Comparison of ENCODE assay signal across 39 cellular contexts in the genomic region with DNA sequence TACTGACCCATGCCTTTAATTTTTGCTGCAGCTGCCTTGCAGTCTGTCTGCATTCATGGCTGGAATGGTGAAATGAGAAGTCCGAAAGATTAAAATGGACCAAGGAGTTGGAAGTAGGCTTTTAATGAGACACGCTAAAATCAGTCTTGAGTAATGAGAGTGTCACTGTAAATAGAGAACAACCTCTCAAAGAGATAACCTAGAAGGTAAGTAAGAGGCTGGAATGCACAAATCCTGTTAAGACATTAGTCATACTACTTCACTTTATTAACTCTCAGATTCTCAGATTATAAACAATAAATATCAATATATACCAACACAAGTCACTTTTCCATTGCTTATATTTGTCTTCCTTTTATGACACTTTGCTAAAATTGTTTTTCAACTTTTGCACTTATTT.
"Had no signal": no experiment of that assay in that cellular context is flagged by ENCODE, and none has a peak within 500 bp of the region (broad histone marks: within the 10 kb centered on the region; RNA-seq: fewer than 3 reads in every experiment).

No MANE protein-coding gene starts in this region.

- H3K36me3 Mint-ChIP-seq: activated naive CD4-positive, alpha-beta T cell treated with anti-CD3 and anti-CD28 coated beads, Interleukin-2, amount 10 ng/mL, durations not matched to agents 7 days and 5 days; activated naive CD4-positive, alpha-beta T cell treated with anti-CD3 and anti-CD28 coated beads, Interleukin-2, amount 50 U/mL, for 24 hours; activated naive CD4-positive, alpha-beta T cell treated with anti-CD3 and anti-CD28 coated beads, Interleukin-2, amount 50 U/mL, for 72 hours; activated naive CD8-positive, alpha-beta T cell; activated naive CD8-positive, alpha-beta T cell treated with anti-CD3 and anti-CD28 coated beads for 36 hours; activated naive CD8-positive, alpha-beta T cell treated with anti-CD3 and anti-CD28 coated beads, Interleukin-2, amount 10 ng/mL, durations not matched to agents 7 days and 5 days; brain had no signal

- H3K27ac Mint-ChIP-seq: activated naive CD4-positive, alpha-beta T cell treated with anti-CD3 and anti-CD28 coated beads for 36 hours; activated naive CD4-positive, alpha-beta T cell treated with anti-CD3 and anti-CD28 coated beads, Interleukin-2, amount 10 ng/mL, durations not matched to agents 7 days and 5 days; activated naive CD4-positive, alpha-beta T cell treated with anti-CD3 and anti-CD28 coated beads, Interleukin-2, amount 50 U/mL, for 24 hours; activated naive CD4-positive, alpha-beta T cell treated with anti-CD3 and anti-CD28 coated beads, Interleukin-2, amount 50 U/mL, for 72 hours; activated naive CD8-positive, alpha-beta T cell; activated naive CD8-positive, alpha-beta T cell treated with anti-CD3 and anti-CD28 coated beads for 36 hours; activated naive CD8-positive, alpha-beta T cell treated with anti-CD3 and anti-CD28 coated beads, Interleukin-2, amount 10 ng/mL, durations not matched to agents 7 days and 5 days; activated naive CD8-positive, alpha-beta T cell treated with anti-CD3 and anti-CD28 coated beads, Interleukin-2, amount 50 U/mL, for 24 hours; activated T-cell treated with anti-CD3 and anti-CD28 coated beads, Interleukin-2, amount 50 U/mL, for 72 hours; activated T-helper 1 cell treated with anti-CD3 and anti-CD28 coated beads, Interleukin-12 subunit alpha, Interleukin-12 subunit beta, Interleukin-2, Interleukin-4 antibody, amounts not matched to agents 30 ng/mL and 10 ng/mL and 1 ng/mL, durations not matched to agents 14 hours and 24 hours and 36 hours; activated T-helper 17 cell treated with anti-CD3 and anti-CD28 coated beads, Interleukin-2, amount 50 U/mL, for 72 hours; activated T-helper 2 cell treated with anti-CD3 and anti-CD28 coated beads, Interferon-gamma antibody, Interleukin-2, Interleukin-4, amounts not matched to agents 10 μg/mL and 5 μg/mL and 100 μg/mL, durations not matched to agents 14 hours and 24 hours and 36 hours; brain had no signal

- H3K27ac ChIP-seq: adrenal gland, ascending aorta, body of pancreas, brain microvascular endothelial cell, breast epithelium, cardiac muscle cell had no signal

- H3K27me3 ChIP-seq: adrenal gland, ascending aorta, body of pancreas, brain microvascular endothelial cell, breast epithelium, cardiac muscle cell had no signal

- H3K36me3 ChIP-seq: adrenal gland, ascending aorta, brain microvascular endothelial cell, breast epithelium, cardiac muscle cell had no signal

- H3K4me1 Mint-ChIP-seq: activated naive CD4-positive, alpha-beta T cell treated with anti-CD3 and anti-CD28 coated beads, Interleukin-2, amount 10 ng/mL, durations not matched to agents 7 days and 5 days; activated naive CD4-positive, alpha-beta T cell treated with anti-CD3 and anti-CD28 coated beads, Interleukin-2, amount 50 U/mL, for 24 hours; activated naive CD8-positive, alpha-beta T cell treated with anti-CD3 and anti-CD28 coated beads for 36 hours; activated naive CD8-positive, alpha-beta T cell treated with anti-CD3 and anti-CD28 coated beads, Interleukin-2, amount 10 ng/mL, durations not matched to agents 7 days and 5 days; activated naive CD8-positive, alpha-beta T cell treated with anti-CD3 and anti-CD28 coated beads, Interleukin-2, amount 50 U/mL, for 24 hours; activated T-helper 17 cell treated with anti-CD3 and anti-CD28 coated beads, Interleukin-2, amount 50 U/mL, for 72 hours; brain; central memory CD8-positive, alpha-beta T cell had no signal

- DNase-seq: activated effector memory CD4-positive, alpha-beta T cell treated with anti-CD3 and anti-CD28 coated beads, Interleukin-2, amount 50 U/mL, for 16 hours; activated effector memory CD4-positive, alpha-beta T cell treated with Interleukin-2 at 50 U/mL for 16 hours; activated gamma-delta T cell; activated gamma-delta T cell treated with Interleukin-2 at 50 U/mL for 16 hours; activated naive CD4-positive, alpha-beta T cell; activated naive CD4-positive, alpha-beta T cell treated with anti-CD3 and anti-CD28 coated beads for 36 hours; activated naive CD4-positive, alpha-beta T cell treated with anti-CD3 and anti-CD28 coated beads, Interleukin-2, amount 10 ng/mL, durations not matched to agents 7 days and 5 days; activated naive CD4-positive, alpha-beta T cell treated with anti-CD3 and anti-CD28 coated beads, Interleukin-2, amount 50 U/mL, for 16 hours; activated naive CD4-positive, alpha-beta T cell treated with Interleukin-2 at 50 U/mL for 16 hours; activated naive CD8-positive, alpha-beta T cell treated with anti-CD3 and anti-CD28 coated beads for 36 hours; activated naive CD8-positive, alpha-beta T cell treated with anti-CD3 and anti-CD28 coated beads, Interleukin-2, amount 10 ng/mL, durations not matched to agents 7 days and 5 days; activated naive CD8-positive, alpha-beta T cell treated with anti-CD3 and anti-CD28 coated beads, Interleukin-2, amount 50 U/mL, for 24 hours; activated T-cell treated with anti-CD3 and anti-CD28 coated beads, Interleukin-2, amount 50 U/mL, for 4 hours; activated T-cell treated with anti-CD3 and anti-CD28 coated beads, Interleukin-2, amount 50 U/mL, for 48 hours; activated T-cell treated with anti-CD3 and anti-CD28 coated beads, Interleukin-2, amount 50 U/mL, for 72 hours; adrenal gland; amniotic stem cell; amygdala; anterior cingulate cortex; aorta; body of pancreas; brain microvascular endothelial cell; caudate nucleus; central memory CD4-positive, alpha-beta T cell; cerebellar nuclear complex had no signal

- H3K9me3 Mint-ChIP-seq: activated naive CD4-positive, alpha-beta T cell treated with anti-CD3 and anti-CD28 coated beads for 36 hours; activated naive CD4-positive, alpha-beta T cell treated with anti-CD3 and anti-CD28 coated beads, Interleukin-2, amount 10 ng/mL, durations not matched to agents 7 days and 5 days; activated naive CD4-positive, alpha-beta T cell treated with anti-CD3 and anti-CD28 coated beads, Interleukin-2, amount 50 U/mL, for 24 hours; activated naive CD8-positive, alpha-beta T cell treated with anti-CD3 and anti-CD28 coated beads for 36 hours; activated T-helper 1 cell treated with anti-CD3 and anti-CD28 coated beads, Interleukin-12 subunit alpha, Interleukin-12 subunit beta, Interleukin-2, Interleukin-4 antibody, amounts not matched to agents 30 ng/mL and 10 ng/mL and 1 ng/mL, durations not matched to agents 14 hours and 24 hours and 36 hours; brain had no signal

- H3K4me1 ChIP-seq: adrenal gland, ascending aorta, body of pancreas, breast epithelium had no signal

- FAIRE-seq: astrocyte, bronchial epithelial cell, colon had no signal

- H3K4me3 Mint-ChIP-seq: activated naive CD4-positive, alpha-beta T cell treated with anti-CD3 and anti-CD28 coated beads for 36 hours; activated naive CD4-positive, alpha-beta T cell treated with anti-CD3 and anti-CD28 coated beads, Interleukin-2, amount 10 ng/mL, durations not matched to agents 7 days and 5 days; activated naive CD4-positive, alpha-beta T cell treated with anti-CD3 and anti-CD28 coated beads, Interleukin-2, amount 50 U/mL, for 24 hours; activated naive CD8-positive, alpha-beta T cell; activated naive CD8-positive, alpha-beta T cell treated with anti-CD3 and anti-CD28 coated beads for 36 hours; activated naive CD8-positive, alpha-beta T cell treated with anti-CD3 and anti-CD28 coated beads, Interleukin-2, amount 10 ng/mL, durations not matched to agents 7 days and 5 days; activated naive CD8-positive, alpha-beta T cell treated with anti-CD3 and anti-CD28 coated beads, Interleukin-2, amount 50 U/mL, for 24 hours; activated T-cell treated with anti-CD3 and anti-CD28 coated beads, Interleukin-2, amount 50 U/mL, for 4 hours; activated T-cell treated with anti-CD3 and anti-CD28 coated beads, Interleukin-2, amount 50 U/mL, for 72 hours; activated T-helper 1 cell treated with anti-CD3 and anti-CD28 coated beads, Interleukin-12 subunit alpha, Interleukin-12 subunit beta, Interleukin-2, Interleukin-4 antibody, amounts not matched to agents 30 ng/mL and 10 ng/mL and 1 ng/mL, durations not matched to agents 14 hours and 24 hours and 36 hours; activated T-helper 17 cell treated with anti-CD3 and anti-CD28 coated beads, Interleukin-2, amount 50 U/mL, for 72 hours; brain; central memory CD8-positive, alpha-beta T cell had no signal

- H3K4me3 ChIP-seq: adrenal gland, ascending aorta, body of pancreas, breast epithelium, cardiac muscle cell had no signal

- H3K9me3 ChIP-seq: adrenal gland, ascending aorta, body of pancreas, breast epithelium had no signal

- H3K27me3 Mint-ChIP-seq: activated naive CD4-positive, alpha-beta T cell treated with anti-CD3 and anti-CD28 coated beads, Interleukin-2, amount 10 ng/mL, durations not matched to agents 7 days and 5 days; activated naive CD4-positive, alpha-beta T cell treated with anti-CD3 and anti-CD28 coated beads, Interleukin-2, amount 50 U/mL, for 24 hours; activated naive CD8-positive, alpha-beta T cell; activated naive CD8-positive, alpha-beta T cell treated with anti-CD3 and anti-CD28 coated beads for 36 hours; activated naive CD8-positive, alpha-beta T cell treated with anti-CD3 and anti-CD28 coated beads, Interleukin-2, amount 10 ng/mL, durations not matched to agents 7 days and 5 days; activated naive CD8-positive, alpha-beta T cell treated with anti-CD3 and anti-CD28 coated beads, Interleukin-2, amount 50 U/mL, for 24 hours; activated T-helper 17 cell treated with anti-CD3 and anti-CD28 coated beads, Interleukin-2, amount 50 U/mL, for 72 hours; brain; central memory CD8-positive, alpha-beta T cell had no signal

- ATAC-seq: activated naive CD4-positive, alpha-beta T cell treated with anti-CD3 and anti-CD28 coated beads, Interleukin-2, amount 50 U/mL, for 72 hours; activated naive CD8-positive, alpha-beta T cell treated with anti-CD3 and anti-CD28 coated beads, Interleukin-2, amount 50 U/mL, for 24 hours; activated T-cell treated with anti-CD3 and anti-CD28 coated beads, Interleukin-2, amount 50 U/mL, for 4 hours; activated T-cell treated with anti-CD3 and anti-CD28 coated beads, Interleukin-2, amount 50 U/mL, for 72 hours; activated T-helper 17 cell treated with anti-CD3 and anti-CD28 coated beads, Interleukin-2, amount 50 U/mL, for 72 hours; body of pancreas had no signal
